20 cellular contexts compared by ENCODE assay signal in the genomic region with DNA sequence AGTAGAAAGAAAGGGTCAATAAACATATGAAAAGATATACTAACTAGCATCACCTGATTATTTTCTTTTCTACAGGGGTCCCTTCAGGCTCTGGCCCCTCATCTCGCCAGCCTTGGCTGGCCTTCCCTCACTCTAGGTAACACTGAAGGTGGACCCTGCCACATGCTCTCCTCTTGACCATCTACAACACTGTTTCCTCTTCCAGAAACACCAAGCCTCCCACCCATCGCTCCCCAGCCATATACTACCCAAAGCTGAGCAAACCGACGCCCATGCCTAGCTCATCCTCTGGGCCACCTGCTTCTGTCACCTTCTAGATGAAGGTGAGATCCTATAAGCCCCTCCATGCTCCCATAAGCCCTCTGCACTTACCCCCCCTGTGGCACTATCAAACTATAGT. TPM values are rescaled to one million over a fixed set of nuclear protein-coding genes. Genes with fewer than 3 reads are reported as not detected.
DNase-seq lines count a peak whose midpoint lies in the region; ATAC-seq, FAIRE-seq and TF ChIP-seq lines count a peak whose summit lies in the region.
"Had no signal": no experiment of that assay in that cellular context is flagged by ENCODE, and none has a peak within 500 bp of the region (broad histone marks: within the 10 kb centered on the region; RNA-seq: fewer than 3 reads in every experiment).

No MANE protein-coding gene starts in this region.

- H3K4me3 Mint-ChIP-seq in activated naive CD8-positive, alpha-beta T cell treated with anti-CD3 and anti-CD28 coated beads, Interleukin-2, amount 10 ng/mL, durations not matched to agents 7 days and 5 days: no peak overlapping the region
- no peak overlapping the region for H3K4me3 Mint-ChIP-seq in activated naive CD8-positive, alpha-beta T cell treated with anti-CD3 and anti-CD28 coated beads for 36 hours
- no peak overlapping the region for H3K4me3 Mint-ChIP-seq in activated CD8-positive, alpha-beta T cell treated with anti-CD3 and anti-CD28 coated beads for 36 hours
- H3K4me3 Mint-ChIP-seq in endothelial cell (ENCODE audit: unreplicated experiment): no peak overlapping the region
- no peak overlapping the region for H3K4me3 Mint-ChIP-seq in immature natural killer cell
- H3K4me3 Mint-ChIP-seq: CD14-positive monocyte had no signal

- POLR2A ChIA-PET in activated naive CD8-positive, alpha-beta T cell treated with anti-CD3 and anti-CD28 coated beads, Interleukin-2, amount 10 ng/mL, durations not matched to agents 7 days and 5 days (lab: Charles Lee): interaction anchor here (0.8 to 1.3 kb wide), 2 partner anchors 15 to 55 kb away, joined by 3 to 5 read pairs; a partner anchor contains a TSS
- POLR2A ChIA-PET in activated CD8-positive, alpha-beta T cell treated with anti-CD3 and anti-CD28 coated beads for 36 hours (lab: Charles Lee): interaction anchor here (0.7 to 1.2 kb wide), 5 partner anchors 10 to 187 kb away, joined by 3 to 7 read pairs (median 3); a partner anchor contains a TSS

- TF ChIP-seq CTCF in activated CD8-positive, alpha-beta T cell treated with anti-CD3 and anti-CD28 coated beads for 36 hours (IDR thresholded peaks at IDR 0.05): no peak
- TF ChIP-seq CTCF in endothelial cell (IDR thresholded peaks at IDR 0.05; ENCODE audit: unreplicated experiment) (no peak), spleen (IDR thresholded peaks at IDR 0.05 in 8 of 11, conservative IDR thresholded peaks at IDR 0.05 in 3 of 11) (no peak)

- TF ChIP-seq POLR2A in H54 (IDR thresholded peaks at IDR 0.05; ENCODE audit: low read depth, low read length) (no peak), spleen (IDR thresholded peaks at IDR 0.05) (no peak)

- peaks cover 2% of the 10 kb centered on the region for H3K4me1 Mint-ChIP-seq in activated naive CD8-positive, alpha-beta T cell treated with anti-CD3 and anti-CD28 coated beads, Interleukin-2, amount 10 ng/mL, durations not matched to agents 7 days and 5 days
- H3K4me1 Mint-ChIP-seq in activated naive CD8-positive, alpha-beta T cell treated with anti-CD3 and anti-CD28 coated beads for 36 hours: no peaks in the 10 kb centered on the region
- peaks cover 3% of the 10 kb centered on the region for H3K4me1 Mint-ChIP-seq in activated CD8-positive, alpha-beta T cell treated with anti-CD3 and anti-CD28 coated beads for 36 hours (ENCODE audit: low read depth)
- H3K4me1 Mint-ChIP-seq in endothelial cell (ENCODE audit: unreplicated experiment): no peaks in the 10 kb centered on the region
- peaks cover 0 to 7% of the 10 kb centered on the region in 2 donors for H3K4me1 Mint-ChIP-seq in immature natural killer cell
- H3K4me1 Mint-ChIP-seq: CD14-positive monocyte had no signal

- H3K4me1 ChIP-seq in spleen: peaks cover 0 to 11% (median 5%) of the 10 kb centered on the region in 6 donors

- ATAC-seq in activated naive CD8-positive, alpha-beta T cell treated with anti-CD3 and anti-CD28 coated beads, Interleukin-2, amount 10 ng/mL, durations not matched to agents 7 days and 5 days (ENCODE audit: low read depth): no peak
- ATAC-seq in activated CD8-positive, alpha-beta T cell treated with anti-CD3 and anti-CD28 coated beads for 36 hours: no peak

- H3K27ac ChIP-seq in spleen: no peak overlapping the region
- H3K27ac ChIP-seq: GM23248 had no signal

- peak overlapping the region; percentile 30 for H3K27ac Mint-ChIP-seq in activated naive CD8-positive, alpha-beta T cell treated with anti-CD3 and anti-CD28 coated beads, Interleukin-2, amount 10 ng/mL, durations not matched to agents 7 days and 5 days
- H3K27ac Mint-ChIP-seq in activated naive CD8-positive, alpha-beta T cell treated with anti-CD3 and anti-CD28 coated beads for 36 hours: no peak overlapping the region
- peak overlapping the region; percentile 50 for H3K27ac Mint-ChIP-seq in activated CD8-positive, alpha-beta T cell treated with anti-CD3 and anti-CD28 coated beads for 36 hours
- H3K27ac Mint-ChIP-seq in endothelial cell (ENCODE audit: unreplicated experiment): peak overlapping the region; percentile 45
- peak overlapping the region in 2 of 6 donors; percentile 25 to 76 for H3K27ac Mint-ChIP-seq in immature natural killer cell

- H3K4me3 ChIP-seq in spleen: no peak overlapping the region
- H3K4me3 ChIP-seq: GM23248 had no signal

- no peak for FAIRE-seq in H54 (lab: Jason Lieb, UNC)

- no peak for DNase-seq in activated naive CD8-positive, alpha-beta T cell treated with anti-CD3 and anti-CD28 coated beads, Interleukin-2, amount 10 ng/mL, durations not matched to agents 7 days and 5 days
- DNase-seq in activated naive CD8-positive, alpha-beta T cell treated with anti-CD3 and anti-CD28 coated beads for 36 hours: no peak
- no peak for DNase-seq in activated CD8-positive, alpha-beta T cell treated with anti-CD3 and anti-CD28 coated beads for 36 hours
- DNase-seq in endothelial cell (ENCODE audit: low spot score) (no peak), HuH-7.5 (ENCODE audit: low spot score) (no peak), H54 (ENCODE audit: insufficient read length, low spot score) (no peak), immature natural killer cell (no peak), spleen (no peak)
- DNase-seq: Calu3, DMS53, GM23248, KG1, NCI-H1436, NCI-H2029 treated with DMSO at 0.1 percent for 48 hours, NCI-H2171 treated with DMSO at 0.1 percent for 48 hours, NCI-H446 treated with DMSO at 0.1 percent for 48 hours, NCI-H748 treated with DMSO at 0.1 percent for 48 hours, RPMI8226, SIG-M5 had no signal

- intact Hi-C loops in activated CD8-positive, alpha-beta T cell treated with anti-CD3 and anti-CD28 coated beads for 36 hours (cut with micrococcal nuclease): loop anchor here (10.0 kb wide), 1 partner anchor 107 kb away; no protein-coding TSS in a partner anchor
- intact Hi-C loops in spleen (cut with DNase I; ENCODE audit: low total_unique reads): loop anchor here (10.0 kb wide), 1 partner anchor 107 kb away; no protein-coding TSS in a partner anchor

- no peaks in the 10 kb centered on the region for H3K27me3 Mint-ChIP-seq in activated naive CD8-positive, alpha-beta T cell treated with anti-CD3 and anti-CD28 coated beads, Interleukin-2, amount 10 ng/mL, durations not matched to agents 7 days and 5 days
- H3K27me3 Mint-ChIP-seq in activated naive CD8-positive, alpha-beta T cell treated with anti-CD3 and anti-CD28 coated beads for 36 hours: no peaks in the 10 kb centered on the region
- H3K27me3 Mint-ChIP-seq in activated CD8-positive, alpha-beta T cell treated with anti-CD3 and anti-CD28 coated beads for 36 hours: no peaks in the 10 kb centered on the region
- no peaks in the 10 kb centered on the region for H3K27me3 Mint-ChIP-seq in endothelial cell (ENCODE audit: unreplicated experiment)
- peaks cover 0 to 2% (median 1%) of the 10 kb centered on the region in 3 donors for H3K27me3 Mint-ChIP-seq in immature natural killer cell (ENCODE audit: low read depth in 3 of 3)

- H3K9me3 ChIP-seq in spleen: no peaks in the 10 kb centered on the region

- H3K9me3 Mint-ChIP-seq in activated naive CD8-positive, alpha-beta T cell treated with anti-CD3 and anti-CD28 coated beads, Interleukin-2, amount 10 ng/mL, durations not matched to agents 7 days and 5 days: no peaks in the 10 kb centered on the region
- H3K9me3 Mint-ChIP-seq in activated naive CD8-positive, alpha-beta T cell treated with anti-CD3 and anti-CD28 coated beads for 36 hours: no peaks in the 10 kb centered on the region
- H3K9me3 Mint-ChIP-seq in activated CD8-positive, alpha-beta T cell treated with anti-CD3 and anti-CD28 coated beads for 36 hours: no peaks in the 10 kb centered on the region
- no peaks in the 10 kb centered on the region for H3K9me3 Mint-ChIP-seq in endothelial cell (ENCODE audit: unreplicated experiment)
- no peaks in the 10 kb centered on the region for H3K9me3 Mint-ChIP-seq in immature natural killer cell

- peaks cover 18% of the 10 kb centered on the region for H3K36me3 Mint-ChIP-seq in activated naive CD8-positive, alpha-beta T cell treated with anti-CD3 and anti-CD28 coated beads, Interleukin-2, amount 10 ng/mL, durations not matched to agents 7 days and 5 days
- peaks cover 16% of the 10 kb centered on the region for H3K36me3 Mint-ChIP-seq in activated naive CD8-positive, alpha-beta T cell treated with anti-CD3 and anti-CD28 coated beads for 36 hours
- H3K36me3 Mint-ChIP-seq in activated CD8-positive, alpha-beta T cell treated with anti-CD3 and anti-CD28 coated beads for 36 hours (ENCODE audit: low read depth): peaks cover 25% of the 10 kb centered on the region
- H3K36me3 Mint-ChIP-seq in endothelial cell (ENCODE audit: low read depth, unreplicated experiment) (no peaks in the 10 kb centered on the region), immature natural killer cell (peaks cover 6 to 34% (median 12%) of the 10 kb centered on the region in 3 donors)

- H3K36me3 ChIP-seq in spleen: peaks cover 10 to 98% (median 84%) of the 10 kb centered on the region in 6 donors

- 97 to 99% (median 98%) methylated on average over 4 of the region's 4 CpGs for WGBS in spleen, 5 donors

- H3K27me3 ChIP-seq in spleen (replicated peaks in 1 of 7): no peaks in the 10 kb centered on the region

- CTCF ChIA-PET in activated CD8-positive, alpha-beta T cell treated with anti-CD3 and anti-CD28 coated beads for 36 hours (lab: Charles Lee): interaction anchor here (7.5 kb wide), 1 partner anchor 105 kb away, joined by 80 read pairs; no protein-coding TSS in a partner anchor

RNA-seq across cellular contexts. Expression of a gene that starts 14.8 kb away (rescaled TPM):
- 100 to 1,000 TPM; 133 to 135 TPM for total RNA-seq in activated naive CD8-positive, alpha-beta T cell treated with anti-CD3 and anti-CD28 coated beads, Interleukin-2, amount 10 ng/mL, durations not matched to agents 7 days and 5 days
- total RNA-seq in activated naive CD8-positive, alpha-beta T cell treated with anti-CD3 and anti-CD28 coated beads for 36 hours: 100 to 1,000 TPM; 130 to 138 TPM
- 100 to 1,000 TPM; 122 TPM for total RNA-seq in activated CD8-positive, alpha-beta T cell treated with anti-CD3 and anti-CD28 coated beads for 36 hours
- total RNA-seq in endothelial cell (ENCODE audit: unreplicated experiment) (68.7 TPM), spleen (100 to 1,000 TPM in 6 of 7 donors, 10 to 100 TPM in 1; 97.5 to 162 (median 139) TPM)
- polyA plus RNA-seq in immature natural killer cell (100 to 1,000 TPM; 150 to 248 (median 157) TPM), spleen (100 to 1,000 TPM; 117 to 185 (median 145) TPM)

RNA-seq across cellular contexts. Expression of a gene that starts 40.9 kb away (rescaled TPM):
- 10 to 100 TPM; 27.0 to 29.2 TPM for total RNA-seq in activated naive CD8-positive, alpha-beta T cell treated with anti-CD3 and anti-CD28 coated beads, Interleukin-2, amount 10 ng/mL, durations not matched to agents 7 days and 5 days
- total RNA-seq in activated naive CD8-positive, alpha-beta T cell treated with anti-CD3 and anti-CD28 coated beads for 36 hours: 10 to 100 TPM; 37.6 to 38.6 TPM
- total RNA-seq in activated CD8-positive, alpha-beta T cell treated with anti-CD3 and anti-CD28 coated beads for 36 hours: 10 to 100 TPM; 25.2 to 28.0 TPM
- total RNA-seq in endothelial cell (ENCODE audit: unreplicated experiment) (44.5 TPM), spleen (10 to 100 TPM; 52.3 to 90.1 (median 81.2) TPM)
- polyA plus RNA-seq in immature natural killer cell (10 to 100 TPM in 2 of 3 donors, 1 to 10 TPM in 1; 8.0 to 20.3 (median 12.6) TPM), spleen (10 to 100 TPM; 13.6 to 34.3 (median 14.2) TPM)
